ENCODE assay signal across 8 cellular contexts in the genomic region with DNA sequence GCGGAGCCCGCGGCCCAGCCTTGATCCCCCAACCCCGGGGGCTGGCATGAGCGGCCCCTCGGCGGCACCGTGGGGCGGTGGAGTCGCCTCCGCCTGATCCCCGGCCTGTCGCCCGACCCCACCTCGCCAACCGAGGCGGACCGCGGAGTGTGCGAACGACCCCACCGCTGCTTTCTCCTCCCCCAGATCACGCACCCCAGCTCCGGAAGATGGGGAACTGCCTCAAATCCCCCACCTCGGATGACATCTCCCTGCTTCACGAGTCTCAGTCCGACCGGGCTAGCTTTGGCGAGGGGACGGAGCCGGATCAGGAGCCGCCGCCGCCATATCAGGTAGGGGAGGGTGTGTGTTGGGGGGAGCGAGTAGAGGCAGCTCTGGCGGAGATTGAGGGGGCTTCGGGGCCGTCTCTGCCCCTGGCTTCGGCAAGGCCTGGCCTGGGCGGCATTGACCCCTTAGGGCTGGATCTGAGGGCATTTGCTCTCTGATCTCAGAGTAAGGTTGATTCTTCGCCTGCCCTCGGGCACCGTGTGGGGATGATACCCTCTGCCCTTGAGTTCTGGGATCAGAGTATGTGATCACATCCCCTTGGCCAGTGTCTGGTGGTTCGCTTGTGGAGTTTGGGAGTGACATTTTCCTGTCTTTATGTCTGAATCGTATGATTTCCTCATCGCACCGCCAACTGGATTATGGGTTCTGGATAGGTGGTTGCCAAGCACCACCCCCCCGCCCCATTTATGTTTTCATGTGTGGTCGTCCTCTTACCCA.
DNase-seq lines count a peak whose midpoint lies in the region; ATAC-seq and TF ChIP-seq lines count a peak whose summit lies in the region.

No MANE protein-coding gene starts in this region.

- H3K4me3 ChIP-seq in AG10803 (ENCODE audit: low read length) (peak overlapping the region; percentile 81), SK-N-MC (peak overlapping the region; percentile 83), retinal pigment epithelial cell (ENCODE audit: low read length) (peak overlapping the region; percentile 84)

- peak; percentile 16 for ATAC-seq in GM19397 (IDR thresholded peaks at IDR 0.05; ENCODE audit: unreplicated experiment)
- peak; percentile 1 for ATAC-seq in HG03558 (IDR thresholded peaks at IDR 0.05; ENCODE audit: extremely low read depth, unreplicated experiment)

- peak overlapping the region; percentile 90 for H3K9ac ChIP-seq in SK-N-MC (ENCODE audit: insufficient read length)

- H3K36me3 ChIP-seq in SK-N-MC (ENCODE audit: insufficient read depth, low read length) = no peaks in the 10 kb centered on the region

- peak; percentile 43 for DNase-seq in AG10803 (ENCODE audit: low read depth)
- DNase-seq in SK-N-MC (ENCODE audit: low read depth, low spot score) = no peak
- DNase-seq in anterior cingulate cortex (lab: John Stamatoyannopoulos, UW) = peak in 47 of 58 donors; percentile 4 to 75 (median 51)
- peak; percentile 30 for DNase-seq in hepatic stellate cell (ENCODE audit: low spot score)
- no peak for DNase-seq in retinal pigment epithelial cell (ENCODE audit: low read depth)
- no peak for DNase-seq in epidermal melanocyte (ENCODE audit: insufficient read length, low spot score)

- H3K27ac ChIP-seq in SK-N-MC = no peak overlapping the region

- TF ChIP-seq CTCF in AG10803 (conservative IDR thresholded peaks at IDR 0.05; ENCODE audit: low read length) (no peak), retinal pigment epithelial cell (conservative IDR thresholded peaks at IDR 0.05; ENCODE audit: low read depth, low read length) (no peak)

- no peaks in the 10 kb centered on the region for H3K9me3 ChIP-seq in SK-N-MC (ENCODE audit: low read depth, low read length)

Comparison
In these comparisons a context has a peak if more than half of its experiments do, and no peak if none do; other contexts are left out.
1. DNase-seq: peak in AG10803 (single experiment), anterior cingulate cortex (47 of 58) and hepatic stellate cell (single experiment); none in SK-N-MC (single experiment), retinal pigment epithelial cell (single experiment) and epidermal melanocyte (single experiment).
2. Peak in every context shown above with its lines, with median percentiles within 50 percentile points of each other: H3K4me3 ChIP-seq.